In the genomic region with DNA sequence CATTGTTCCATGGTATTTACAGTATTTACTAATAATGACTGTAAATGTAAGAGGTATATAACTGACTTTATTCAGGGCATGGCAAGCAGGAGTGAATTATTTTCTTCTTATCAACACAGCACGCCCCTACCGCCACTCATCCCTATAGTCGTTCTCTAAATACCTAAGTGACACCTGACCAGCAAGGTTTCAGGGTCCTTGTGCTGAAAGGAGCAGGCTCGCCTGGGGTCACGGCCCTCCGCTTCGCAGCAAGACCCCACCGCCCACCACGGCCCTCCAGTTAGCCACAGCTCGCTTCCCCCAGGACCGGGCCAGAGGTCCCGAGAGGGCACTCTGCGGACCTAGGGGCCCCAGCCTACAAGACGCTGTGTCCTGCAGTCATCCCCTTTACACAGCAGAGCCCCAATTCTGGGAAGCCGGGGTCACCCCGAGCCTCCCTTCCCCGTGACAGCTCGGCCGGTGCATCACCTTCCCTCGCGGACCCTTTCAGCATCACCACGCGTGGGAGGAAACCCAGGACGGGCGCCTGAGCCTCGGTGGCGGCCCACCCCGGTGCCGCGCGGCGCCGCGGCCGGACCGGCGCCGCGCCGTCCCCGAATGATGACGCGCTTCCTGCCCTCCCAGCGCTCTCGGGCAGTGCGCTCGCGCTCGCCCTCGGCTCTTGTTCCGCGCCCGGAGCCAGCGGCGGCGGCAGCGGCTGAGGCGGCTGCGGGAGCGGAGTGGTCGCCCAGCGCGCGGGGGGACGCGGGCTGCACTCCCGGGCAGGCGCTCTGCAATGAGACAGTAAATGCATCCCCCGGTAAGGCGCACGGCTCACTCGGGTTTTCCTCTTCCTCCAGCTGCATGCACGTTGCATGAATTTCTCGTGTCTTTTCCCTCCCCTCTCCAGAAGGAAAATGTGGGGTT, we compare ENCODE assay signal across 8 cellular contexts. TPM values are rescaled to one million over a fixed set of nuclear protein-coding genes. Genes with fewer than 3 reads are reported as not detected.
DNase-seq lines count a peak whose midpoint lies in the region; ATAC-seq and TF ChIP-seq lines count a peak whose summit lies in the region.

A gene (plus strand): TSS at position 664 of the 906 bp plus-strand sequence.

- peak within 1 kb of the TSS; percentile 94 for H3K4me3 Mint-ChIP-seq in activated naive CD4-positive, alpha-beta T cell treated with anti-CD3 and anti-CD28 coated beads, Interleukin-2, amount 50 U/mL, for 24 hours

- DNase-seq in Daoy (ENCODE audit: low read depth): peak; percentile 87
- DNase-seq in SK-MEL-5 (ENCODE audit: low read depth, low spot score): peak; percentile 69
- DNase-seq in glomerular visceral epithelial cell (ENCODE audit: extremely low spot score): peak; percentile 72
- DNase-seq in occipital lobe (lab: John Stamatoyannopoulos, UW): peak; percentile 49
- DNase-seq in transverse colon: peak; percentile 74

- H3K27ac Mint-ChIP-seq in activated naive CD4-positive, alpha-beta T cell treated with anti-CD3 and anti-CD28 coated beads, Interleukin-2, amount 50 U/mL, for 24 hours: peak within 1 kb of the TSS; percentile 77

- intact Hi-C loops in transverse colon (cut with DNase I; ENCODE audit: low total_unique reads): loop anchor here (10.0 kb wide), 1 partner anchor 85 kb away; no protein-coding TSS in a partner anchor

- H3K36me3 ChIP-seq in HUES6 (ENCODE audit: control insufficient read depth, insufficient read depth, low read length) (no peaks in the 10 kb centered on the region), transverse colon (no peaks in the 10 kb centered on the region)

- H3K27me3 Mint-ChIP-seq in activated naive CD4-positive, alpha-beta T cell treated with anti-CD3 and anti-CD28 coated beads, Interleukin-2, amount 50 U/mL, for 24 hours: peaks cover 16% of the 10 kb centered on the region

- H3K4me3 ChIP-seq in HUES6 (ENCODE audit: low read depth, low read length) (peak within 1 kb of the TSS; percentile 99), transverse colon (peak within 1 kb of the TSS; percentile 71 to 98 (median 89))

- in situ Hi-C loops in SK-MEL-5 (cut with HindIII; ENCODE audit: low pct_unique_long_range_greater_than_20kb, low sequenced_read_pairs) (no loop called here), transverse colon (cut with MboI; ENCODE audit: low pct_ligation_motif_present in 1 of 4, low pct_unique_long_range_greater_than_20kb in 1 of 4, low sequenced_read_pairs in 3 of 4) (loop anchor here in 1 of 4 donors (25.0 kb wide), 1 partner anchor 272 kb away; no protein-coding TSS in a partner anchor)

- peak within 1 kb of the TSS; percentile 75; the same call in 1 of the 2 replicates for H3K27ac ChIP-seq in HUES6 (ENCODE audit: low read depth, low read length)
- peak within 1 kb of the TSS; percentile 80 to 88 (median 88) for H3K27ac ChIP-seq in transverse colon

- 0% methylated on average over 3 to 58 of the region's 74 CpGs for WGBS in transverse colon (ENCODE audit: low coverage in 1 of 2), 2 donors

- TF ChIP-seq CTCF in transverse colon (IDR thresholded peaks at IDR 0.05): no peak

- no peaks in the 10 kb centered on the region for H3K9me3 ChIP-seq in HUES6 (ENCODE audit: control insufficient read depth, insufficient read depth, low read depth, low read length)
- H3K9me3 ChIP-seq in transverse colon: no peaks in the 10 kb centered on the region

- peaks cover 18% of the 10 kb centered on the region for H3K4me1 Mint-ChIP-seq in activated naive CD4-positive, alpha-beta T cell treated with anti-CD3 and anti-CD28 coated beads, Interleukin-2, amount 50 U/mL, for 24 hours

- H3K9me3 Mint-ChIP-seq in activated naive CD4-positive, alpha-beta T cell treated with anti-CD3 and anti-CD28 coated beads, Interleukin-2, amount 50 U/mL, for 24 hours: no peaks in the 10 kb centered on the region

- peak; percentile 55 for TF ChIP-seq POLR2A in transverse colon (IDR thresholded peaks at IDR 0.05)

- H3K9ac ChIP-seq in HUES6 (ENCODE audit: low read length): peak within 1 kb of the TSS; percentile 98

- no peak for TF ChIP-seq EP300 in transverse colon (IDR thresholded peaks at IDR 0.05; ENCODE audit: low read depth)

- H3K4me1 ChIP-seq in HUES6 (ENCODE audit: control insufficient read depth, insufficient read depth, low read length): peaks cover 8% of the 10 kb centered on the region; the same call in 1 of the 2 replicates
- peaks cover 5 to 17% (median 12%) of the 10 kb centered on the region in 4 donors for H3K4me1 ChIP-seq in transverse colon

- no peaks in the 10 kb centered on the region for H3K36me3 Mint-ChIP-seq in activated naive CD4-positive, alpha-beta T cell treated with anti-CD3 and anti-CD28 coated beads, Interleukin-2, amount 50 U/mL, for 24 hours

- peak; percentile 89 for ATAC-seq in GM21515 (IDR thresholded peaks at IDR 0.05; ENCODE audit: unreplicated experiment)

- H3K27me3 ChIP-seq in HUES6 (ENCODE audit: control insufficient read depth, insufficient read depth, low read length) (peaks cover 14% of the 10 kb centered on the region), transverse colon (no peaks in the 10 kb centered on the region)

RNA-seq across cellular contexts. Expression of the gene that starts here (rescaled TPM):
- total RNA-seq in Daoy (2014; rRNA removed; shearing (Covaris generic)): 14.9 and 36.0 TPM in 2 replicates
- 0.66 and 2.0 TPM in 2 replicates for total RNA-seq in SK-MEL-5 (2014; rRNA removed; shearing (Covaris generic))
- polyA plus RNA-seq in SK-MEL-5 (2015; cell fraction: cytosol; rRNA removed): 1.1 and 1.8 TPM in 2 replicates
- 2.8 and 5.9 TPM in 2 replicates for polyA plus RNA-seq in SK-MEL-5 (2015; cell fraction: nucleus; rRNA removed)
- total RNA-seq in occipital lobe: 36.7 TPM
- total RNA-seq in transverse colon: 100 to 1,000 TPM in 1 of 4 donors, 10 to 100 TPM in 3; 50.7 to 133 (median 66.3) TPM

Comparison
In these comparisons a context has a peak if more than half of its experiments do, and no peak if none do; other contexts are left out.
1. Peak in every context shown above with its lines: DNase-seq, ATAC-seq, H3K4me3 ChIP-seq and H3K27ac ChIP-seq.